ENCODE assay signal across 16 cellular contexts in the genomic region with DNA sequence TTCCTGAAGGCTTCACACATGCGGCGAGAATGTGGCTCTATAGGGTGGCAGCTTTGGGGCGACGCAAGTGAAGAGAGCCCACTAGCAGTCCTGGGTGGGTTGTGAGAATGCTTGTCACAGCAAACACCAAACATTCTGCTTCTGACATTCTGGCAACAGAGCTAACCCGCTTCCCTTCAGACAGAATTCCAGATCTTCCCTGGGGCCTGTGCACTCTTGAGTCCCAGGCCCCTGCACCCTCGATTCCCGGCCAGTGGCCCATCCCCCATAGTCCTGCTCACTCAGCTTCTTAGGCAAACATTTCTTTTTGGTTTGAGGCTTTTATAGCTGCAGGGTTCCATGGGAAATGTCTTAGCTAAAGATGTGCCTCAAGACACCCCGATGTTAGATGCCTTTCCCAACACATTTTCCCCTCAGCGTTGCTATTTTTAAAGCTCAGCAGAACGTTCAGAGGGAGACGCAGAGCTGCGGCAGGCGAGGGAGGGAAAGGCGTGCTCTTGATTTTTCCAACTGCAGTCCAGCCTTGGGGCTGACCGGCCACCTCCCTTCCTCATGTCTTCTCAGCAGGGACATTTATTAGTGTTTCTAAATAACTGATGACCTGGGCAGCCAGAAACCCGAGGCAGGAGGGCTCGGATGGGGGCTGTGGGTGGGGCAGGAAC. TPM values are rescaled to one million over a fixed set of nuclear protein-coding genes. Genes with fewer than 3 reads are reported as not detected.
A peak's percentile ranks its signal among the peaks of the same experiment; 100 is the strongest.
DNase-seq lines count a peak whose midpoint lies in the region; ATAC-seq and TF ChIP-seq lines count a peak whose summit lies in the region.
"Had no signal": no experiment of that assay in that cellular context is flagged by ENCODE, and none has a peak within 500 bp of the region (broad histone marks: within the 10 kb centered on the region; RNA-seq: fewer than 3 reads in every experiment).

No MANE protein-coding gene starts in this region.

- peaks cover 17% of the 10 kb centered on the region for H3K36me3 Mint-ChIP-seq in brain
- peaks cover 22% of the 10 kb centered on the region for H3K36me3 Mint-ChIP-seq in glutamatergic neuron (ENCODE audit: unreplicated experiment)
- peaks cover 19% of the 10 kb centered on the region for H3K36me3 Mint-ChIP-seq in nephron (ENCODE audit: low read depth)

- H3K4me3 Mint-ChIP-seq in brain: peak overlapping the region in 1 of 5 experiments; percentile 8
- H3K4me3 Mint-ChIP-seq in glutamatergic neuron (ENCODE audit: unreplicated experiment): peak overlapping the region; percentile 49
- no peak overlapping the region for H3K4me3 Mint-ChIP-seq in nephron
- H3K4me3 Mint-ChIP-seq: activated CD4-positive, alpha-beta T cell treated with anti-CD3 and anti-CD28 coated beads for 36 hours; stimulated activated naive CD8-positive, alpha-beta T cell treated with anti-CD3 and anti-CD28 coated beads, Interleukin-15, amount 100 ng/mL, for 72 hours had no signal

- H3K4me3 ChIP-seq in suprapubic skin: no peak overlapping the region

- no peak for TF ChIP-seq POLR2A in suprapubic skin (IDR thresholded peaks at IDR 0.05)

- no peaks in the 10 kb centered on the region for H3K27me3 ChIP-seq in suprapubic skin

- peaks cover 3% of the 10 kb centered on the region for H3K27me3 Mint-ChIP-seq in brain
- peaks cover 6% of the 10 kb centered on the region for H3K27me3 Mint-ChIP-seq in glutamatergic neuron (ENCODE audit: unreplicated experiment)
- peaks cover 29% of the 10 kb centered on the region for H3K27me3 Mint-ChIP-seq in nephron (ENCODE audit: low read depth)
- H3K27me3 Mint-ChIP-seq: activated CD4-positive, alpha-beta T cell treated with anti-CD3 and anti-CD28 coated beads for 36 hours had no signal

- TF ChIP-seq CTCF in brain (conservative IDR thresholded peaks at IDR 0.05): no peak
- no peak for TF ChIP-seq CTCF in glutamatergic neuron (IDR thresholded peaks at IDR 0.05; ENCODE audit: partially characterized antibody, unreplicated experiment)
- no peak for TF ChIP-seq CTCF in nephron (IDR thresholded peaks at IDR 0.05; ENCODE audit: unreplicated experiment in 3 of 3)
- TF ChIP-seq CTCF in suprapubic skin (IDR thresholded peaks at IDR 0.05): no peak

- no peak for TF ChIP-seq EP300 in suprapubic skin (IDR thresholded peaks at IDR 0.05)

- peaks cover 43% of the 10 kb centered on the region for H3K4me1 Mint-ChIP-seq in brain
- peaks cover 42% of the 10 kb centered on the region for H3K4me1 Mint-ChIP-seq in glutamatergic neuron (ENCODE audit: low read depth, unreplicated experiment)
- peaks cover 22% of the 10 kb centered on the region for H3K4me1 Mint-ChIP-seq in nephron
- H3K4me1 Mint-ChIP-seq: activated CD4-positive, alpha-beta T cell treated with anti-CD3 and anti-CD28 coated beads for 36 hours; stimulated activated naive CD8-positive, alpha-beta T cell treated with anti-CD3 and anti-CD28 coated beads, Interleukin-15, amount 100 ng/mL, for 72 hours had no signal

- 65% methylated on average over 17 of the region's 17 CpGs for WGBS in suprapubic skin

- peak overlapping the region; percentile 13 to 98 (median 73) for H3K27ac Mint-ChIP-seq in brain
- peak overlapping the region; percentile 93 for H3K27ac Mint-ChIP-seq in glutamatergic neuron (ENCODE audit: unreplicated experiment)
- H3K27ac Mint-ChIP-seq in nephron: peak overlapping the region in 2 of 3 experiments; percentile 11 to 60
- H3K27ac Mint-ChIP-seq: activated CD4-positive, alpha-beta T cell treated with anti-CD3 and anti-CD28 coated beads for 36 hours had no signal

- H3K27ac ChIP-seq in suprapubic skin: no peak overlapping the region
- H3K27ac ChIP-seq: HL-60 had no signal

- H3K9me3 Mint-ChIP-seq in brain (peaks cover 8 to 18% (median 15%) of the 10 kb centered on the region in 5 experiments), glutamatergic neuron (ENCODE audit: unreplicated experiment) (peaks cover 11% of the 10 kb centered on the region), nephron (peaks cover 9% of the 10 kb centered on the region)
- H3K9me3 Mint-ChIP-seq: stimulated activated naive CD8-positive, alpha-beta T cell treated with anti-CD3 and anti-CD28 coated beads, Interleukin-15, amount 100 ng/mL, for 72 hours had no signal

- H3K4me1 ChIP-seq in suprapubic skin: peaks cover 8% of the 10 kb centered on the region

- DNase-seq in glutamatergic neuron: no peak
- DNase-seq in suprapubic skin (ENCODE audit: low spot score in 2 of 2): peak; percentile 44 to 46
- no peak for DNase-seq in GM19238 (ENCODE audit: insufficient read length, low spot score)
- no peak for DNase-seq in activated CD4-positive, alpha-beta T cell treated with anti-CD3 and anti-CD28 coated beads, Interleukin-2, amount 50 U/mL, for 48 hours
- DNase-seq: activated CD4-positive, alpha-beta T cell treated with anti-CD3 and anti-CD28 coated beads for 36 hours; activated naive CD4-positive, alpha-beta T cell treated with anti-CD3 and anti-CD28 coated beads, Interleukin-2, amount 50 U/mL, for 16 hours; GF-D8; NCI-H1105 treated with DMSO at 0.1 percent for 48 hours; NCI-H226; SIG-M5; stimulated activated naive CD8-positive, alpha-beta T cell treated with anti-CD3 and anti-CD28 coated beads, Interleukin-15, amount 100 ng/mL, for 72 hours had no signal

- no peaks in the 10 kb centered on the region for H3K9me3 ChIP-seq in suprapubic skin

- H3K36me3 ChIP-seq in suprapubic skin: peaks cover 3% of the 10 kb centered on the region

- ATAC-seq in GM18870 (IDR thresholded peaks at IDR 0.05; ENCODE audit: unreplicated experiment) (no peak), HG03469 (IDR thresholded peaks at IDR 0.05; ENCODE audit: unreplicated experiment) (no peak)
- ATAC-seq: activated CD4-positive, alpha-beta T cell treated with anti-CD3 and anti-CD28 coated beads for 36 hours; stimulated activated naive CD8-positive, alpha-beta T cell treated with anti-CD3 and anti-CD28 coated beads, Interleukin-15, amount 100 ng/mL, for 72 hours had no signal

RNA-seq across cellular contexts. Expression of gene ABTB1, which starts 35.2 kb away (rescaled TPM):
- polyA plus RNA-seq in brain (ENCODE audit: insufficient read depth, low read depth, low replicate concordance): 43.7 TPM
- 35.0 TPM for total RNA-seq in glutamatergic neuron (ENCODE audit: unreplicated experiment)
- total RNA-seq in suprapubic skin: 10 to 100 TPM; 19.9 to 66.1 (median 35.8) TPM

Comparison
In these comparisons a context has a peak if more than half of its experiments do, and no peak if none do; other contexts are left out.
1. H3K27ac Mint-ChIP-seq: peak in every context shown above with its lines; median percentile 93 in glutamatergic neuron; 73 in brain; 36 in nephron.
2. DNase-seq: peak in suprapubic skin (2 of 2); none in glutamatergic neuron (single experiment), GM19238 (single experiment) and activated CD4-positive, alpha-beta T cell treated with anti-CD3 and anti-CD28 coated beads, Interleukin-2, amount 50 U/mL, for 48 hours (0 of 2).